ENCODE assay signal across 16 cellular contexts in genomic region chr5:65768723-65769122, GRCh38.
"Had no signal": no experiment of that assay in that cellular context is flagged by ENCODE, and none has a peak within 500 bp of the region (broad histone marks: within the 10 kb centered on the region; RNA-seq: fewer than 3 reads in every experiment).

No MANE protein-coding gene starts in this region.

- ATAC-seq: heart left ventricle; sciatic nerve; stimulated activated naive B cell treated with anti-CD40 and anti-IgM and Interleukin-4, amounts not matched to agents 10 μg/mL and 1 μg/mL and 100 μg/mL, for 72 hours had no signal

- H3K4me1 ChIP-seq: heart left ventricle, left lung, spleen, thyroid gland had no signal

- H3K9me3 ChIP-seq: gastrocnemius medialis, heart left ventricle, left lung, ovary, thyroid gland had no signal

- H3K27me3 ChIP-seq: gastrocnemius medialis, heart left ventricle, left lung, neural progenitor cell, ovary, spleen, thyroid gland had no signal

- DNase-seq: activated B cell treated with CpG ODN at 0.5 μM for 24 hours; activated CD4-positive, alpha-beta memory T cell treated with anti-CD3 and anti-CD28 coated beads for 36 hours; activated CD4-positive, alpha-beta T cell treated with anti-CD3 and anti-CD28 coated beads for 4 hours; effector memory CD4-positive, alpha-beta T cell; gastrocnemius medialis; heart left ventricle; kidney; left lung; naive B cell; ovary; spleen; stimulated activated naive B cell treated with anti-CD40 and anti-IgM and Interleukin-4, amounts not matched to agents 10 μg/mL and 1 μg/mL and 100 μg/mL, for 72 hours; thyroid gland had no signal

- H3K27me3 Mint-ChIP-seq: activated B cell treated with CpG ODN at 0.5 μM for 24 hours; activated CD4-positive, alpha-beta memory T cell treated with anti-CD3 and anti-CD28 coated beads for 36 hours; activated naive CD8-positive, alpha-beta T cell; naive B cell; stimulated activated naive B cell treated with anti-CD40 and anti-IgM and Interleukin-4, amounts not matched to agents 10 μg/mL and 1 μg/mL and 100 μg/mL, for 72 hours had no signal

- H3K4me1 Mint-ChIP-seq: naive B cell; neural progenitor cell; stimulated activated naive B cell treated with anti-CD40 and anti-IgM and Interleukin-4, amounts not matched to agents 10 μg/mL and 1 μg/mL and 100 μg/mL, for 72 hours had no signal

- H3K4me3 ChIP-seq: gastrocnemius medialis, heart left ventricle, left lung, neural progenitor cell, ovary, spleen, thyroid gland had no signal

- H3K27ac Mint-ChIP-seq: activated B cell treated with CpG ODN at 0.5 μM for 24 hours; activated CD4-positive, alpha-beta memory T cell treated with anti-CD3 and anti-CD28 coated beads for 36 hours; activated naive CD8-positive, alpha-beta T cell; naive B cell; neural progenitor cell; stimulated activated naive B cell treated with anti-CD40 and anti-IgM and Interleukin-4, amounts not matched to agents 10 μg/mL and 1 μg/mL and 100 μg/mL, for 72 hours had no signal

- H2AFZ ChIP-seq: neural progenitor cell had no signal

- H3K4me3 Mint-ChIP-seq: activated B cell treated with CpG ODN at 0.5 μM for 24 hours; activated CD4-positive, alpha-beta memory T cell treated with anti-CD3 and anti-CD28 coated beads for 36 hours; activated naive CD8-positive, alpha-beta T cell; neural progenitor cell; stimulated activated naive B cell treated with anti-CD40 and anti-IgM and Interleukin-4, amounts not matched to agents 10 μg/mL and 1 μg/mL and 100 μg/mL, for 72 hours had no signal

- FAIRE-seq: kidney had no signal

- H3K27ac ChIP-seq: gastrocnemius medialis, heart left ventricle, left lung, neural progenitor cell, ovary, spleen, thyroid gland had no signal

- H3K36me3 ChIP-seq: gastrocnemius medialis, heart left ventricle, neural progenitor cell, ovary, thyroid gland had no signal

- H3K4me2 ChIP-seq: neural progenitor cell had no signal

- H3K9ac ChIP-seq: neural progenitor cell had no signal
